ENCODE assay signal across 8 cellular contexts in the genomic region with DNA sequence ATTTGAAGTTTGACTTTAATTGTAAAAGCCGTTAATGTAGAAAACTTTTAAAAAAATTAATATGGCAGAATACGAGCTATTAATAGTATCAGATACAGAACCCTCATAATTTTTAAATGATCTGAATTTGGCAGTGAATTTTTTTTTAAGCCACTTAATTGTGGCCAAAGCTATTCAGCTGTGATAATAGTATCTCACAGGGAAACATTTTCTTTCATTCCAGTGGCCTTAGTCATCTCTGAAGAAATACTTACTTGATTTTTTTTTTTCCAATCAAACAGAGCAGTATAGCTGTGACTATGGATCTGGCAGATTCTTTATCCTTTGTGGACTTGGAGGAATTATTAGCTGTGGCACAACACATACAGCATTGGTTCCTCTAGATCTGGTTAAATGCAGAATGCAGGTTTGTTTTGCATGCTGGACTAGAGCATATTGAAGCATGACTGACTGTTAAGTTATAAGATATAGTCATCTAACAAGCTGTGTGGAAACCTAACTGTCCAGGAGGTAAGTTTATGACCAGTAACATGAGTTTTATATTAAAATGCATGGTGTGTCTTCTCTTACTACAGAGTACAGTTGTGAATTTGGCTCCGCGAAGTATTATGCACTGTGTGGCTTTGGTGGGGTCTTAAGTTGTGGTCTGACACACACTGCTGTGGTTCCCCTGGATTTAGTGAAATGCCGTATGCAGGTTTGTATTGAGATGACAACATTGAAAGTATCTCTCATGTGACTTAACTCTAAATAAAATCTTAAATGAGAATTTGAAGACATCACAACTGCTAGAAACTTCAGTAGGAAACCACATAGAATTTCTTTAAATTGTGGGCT. TPM values are rescaled to one million over a fixed set of nuclear protein-coding genes. Genes with fewer than 3 reads are reported as not detected.
A peak's percentile ranks its signal among the peaks of the same experiment; 100 is the strongest.
DNase-seq lines count a peak whose midpoint lies in the region; ATAC-seq and TF ChIP-seq lines count a peak whose summit lies in the region.

No MANE protein-coding gene starts in this region.

- peak overlapping the region; percentile 98 for H3K27ac ChIP-seq in left ventricle myocardium inferior (replicated peaks)
- peak overlapping the region in 4 of 5 donors; percentile 98 to 99 (median 98) for H3K27ac ChIP-seq in stomach

- 25 to 33% (median 29%) methylated on average over 5 of the region's 5 CpGs for WGBS in stomach, 5 donors

- intact Hi-C loops in left ventricle myocardium inferior (cut with micrococcal nuclease), result loop anchor here (5.0 kb wide), 1 partner anchor 52 kb away; a partner anchor contains a TSS
- intact Hi-C loops in cardiac septum (cut with DNase I), result no loop called here
- intact Hi-C loops in stomach (cut with DNase I; ENCODE audit: low total_unique reads), result no loop called here
- intact Hi-C loops in head of caudate nucleus (cut with DNase I), result loop anchor here (2.0 to 10.0 kb wide), 2 partner anchors 49 to 91 kb away; a partner anchor contains a TSS

- peak overlapping the region; percentile 94 for H3K27ac Mint-ChIP-seq in activated naive CD4-positive, alpha-beta T cell treated with anti-CD3 and anti-CD28 coated beads, Interleukin-2, amount 50 U/mL, for 24 hours

- DNase-seq in left ventricle myocardium inferior (no peak), cardiac septum (ENCODE audit: low spot score) (no peak), stomach (no peak), occipital lobe (lab: John Stamatoyannopoulos, UW) (no peak), head of caudate nucleus (no peak)

- TF ChIP-seq POLR2A in stomach (IDR thresholded peaks at IDR 0.05), result no peak

- H3K9me3 ChIP-seq in left ventricle myocardium inferior (replicated peaks) (no peaks in the 10 kb centered on the region), iPS-18c (ENCODE audit: control insufficient read depth, insufficient read depth, low read length) (peaks cover 2% of the 10 kb centered on the region), stomach (no peaks in the 10 kb centered on the region)

- no peak for ATAC-seq in HG02571 (IDR thresholded peaks at IDR 0.05; ENCODE audit: unreplicated experiment)

- H3K4me1 ChIP-seq in left ventricle myocardium inferior, result peaks cover 66% of the 10 kb centered on the region
- H3K4me1 ChIP-seq in stomach, result peaks cover 6 to 40% (median 29%) of the 10 kb centered on the region in 4 donors

- H3K27me3 ChIP-seq in left ventricle myocardium inferior (ENCODE audit: low read depth) (no peaks in the 10 kb centered on the region), stomach (no peaks in the 10 kb centered on the region)

- H3K9me3 Mint-ChIP-seq in activated naive CD4-positive, alpha-beta T cell treated with anti-CD3 and anti-CD28 coated beads, Interleukin-2, amount 50 U/mL, for 24 hours, result no peaks in the 10 kb centered on the region

- peaks cover 58% of the 10 kb centered on the region for H3K36me3 ChIP-seq in left ventricle myocardium inferior
- peaks cover 36 to 46% (median 41%) of the 10 kb centered on the region in 4 donors for H3K36me3 ChIP-seq in stomach

- H3K4me3 ChIP-seq in left ventricle myocardium inferior, result peak overlapping the region; percentile 100
- peak overlapping the region; percentile 99 for H3K4me3 ChIP-seq in iPS-18c (ENCODE audit: insufficient read depth, low read depth, low read length)
- H3K4me3 ChIP-seq in stomach, result peak overlapping the region; percentile 86 to 95 (median 88)

- H3K4me3 Mint-ChIP-seq in activated naive CD4-positive, alpha-beta T cell treated with anti-CD3 and anti-CD28 coated beads, Interleukin-2, amount 50 U/mL, for 24 hours, result peak overlapping the region; percentile 99

- H3K36me3 Mint-ChIP-seq in activated naive CD4-positive, alpha-beta T cell treated with anti-CD3 and anti-CD28 coated beads, Interleukin-2, amount 50 U/mL, for 24 hours, result peaks cover 13% of the 10 kb centered on the region

- no peaks in the 10 kb centered on the region for H3K27me3 Mint-ChIP-seq in activated naive CD4-positive, alpha-beta T cell treated with anti-CD3 and anti-CD28 coated beads, Interleukin-2, amount 50 U/mL, for 24 hours

- peaks cover 37% of the 10 kb centered on the region for H3K4me1 Mint-ChIP-seq in activated naive CD4-positive, alpha-beta T cell treated with anti-CD3 and anti-CD28 coated beads, Interleukin-2, amount 50 U/mL, for 24 hours

- TF ChIP-seq EP300 in stomach (IDR thresholded peaks at IDR 0.05), result no peak

- TF ChIP-seq CTCF in left ventricle myocardium inferior (IDR thresholded peaks at IDR 0.05; ENCODE audit: borderline replicate concordance) (no peak), stomach (IDR thresholded peaks at IDR 0.05) (no peak)

RNA-seq across cellular contexts. Expression of a gene that starts 1.9 kb away (rescaled TPM):
- total RNA-seq in left ventricle myocardium inferior (1,638 TPM), cardiac septum (1,075 TPM), stomach (100 to 1,000 TPM; 308 to 594 (median 355) TPM), occipital lobe (200 TPM)
- polyA plus RNA-seq in stomach, result 100 to 1,000 TPM; 418 to 479 (median 432) TPM

RNA-seq across cellular contexts. Expression of a gene that starts 49.2 kb away (rescaled TPM):
- 4.4 TPM for total RNA-seq in left ventricle myocardium inferior
- total RNA-seq in cardiac septum, result 7.1 TPM
- 10 to 100 TPM in 1 of 5 donors, 1 to 10 TPM in 2, under 1 TPM in 2; under 0.01 to 14.5 (median 3.0) TPM for total RNA-seq in stomach
- 1 to 10 TPM; 5.2 to 5.8 (median 5.7) TPM for polyA plus RNA-seq in stomach
- 8.6 TPM for total RNA-seq in occipital lobe

RNA-seq across cellular contexts. Expression of a gene that starts 49.7 kb away (rescaled TPM):
- total RNA-seq in left ventricle myocardium inferior (5.0 TPM), cardiac septum (5.1 TPM), stomach (10 to 100 TPM in 4 of 5 donors, 1 to 10 TPM in 1; 9.9 to 93.9 (median 37.5) TPM), occipital lobe (32.4 TPM)
- polyA plus RNA-seq in stomach, result 1 to 10 TPM; 4.4 to 5.7 (median 5.2) TPM

Comparison
In these comparisons a context has a peak if more than half of its experiments do, and no peak if none do; other contexts are left out.
1. intact Hi-C loops: an anchor here in left ventricle myocardium inferior (5.0 kb wide) and head of caudate nucleus (2.0 to 10.0 kb wide); none called in cardiac septum and stomach.